13 cellular contexts compared by ENCODE assay signal in genomic region chr1:243791586-243792267, GRCh38. TPM values are rescaled to one million over a fixed set of nuclear protein-coding genes. Genes with fewer than 3 reads are reported as not detected.
DNase-seq lines count a peak whose midpoint lies in the region; ATAC-seq, FAIRE-seq and TF ChIP-seq lines count a peak whose summit lies in the region.
"Had no signal": no experiment of that assay in that cellular context is flagged by ENCODE, and none has a peak within 500 bp of the region (broad histone marks: within the 10 kb centered on the region; RNA-seq: fewer than 3 reads in every experiment).

No MANE protein-coding gene starts in this region.

- WGBS in liver = 58% methylated on average over 4 of the region's 4 CpGs
- WGBS in HepG2 (ENCODE audit: low lambda C conversion rate) = 19% methylated on average over 4 of the region's 4 CpGs
- 38% methylated on average over 4 of the region's 4 CpGs for WGBS in right cardiac atrium

- H3F3A ChIP-seq in PC-9 (ENCODE audit: insufficient read depth, low read depth) = peaks cover 8% of the 10 kb centered on the region; the same call in 1 of the 2 replicates

- H3K9me2 ChIP-seq in PC-9 (ENCODE audit: insufficient read depth) = no peaks in the 10 kb centered on the region

- H3K27me3 ChIP-seq in liver (ENCODE audit: control insufficient read depth in 4 of 4, insufficient read depth in 4 of 4, low read length in 3 of 4) (no peaks in the 10 kb centered on the region), HepG2 (ENCODE audit: control insufficient read depth in 1 of 2, insufficient read depth in 2 of 2, low read length in 2 of 2) (no peaks in the 10 kb centered on the region), right cardiac atrium (ENCODE audit: control insufficient read depth, insufficient read depth) (no peaks in the 10 kb centered on the region), PC-9 (ENCODE audit: insufficient read depth, low read depth) (no peaks in the 10 kb centered on the region)

- TF ChIP-seq CTCF in liver (IDR thresholded peaks at IDR 0.05; ENCODE audit: low read depth, low read length, missing input control) = no peak
- TF ChIP-seq CTCF in HepG2 (CRISPR knock-in tag; IDR thresholded peaks at IDR 0.05) = no peak
- no peak for TF ChIP-seq CTCF in PC-9 (conservative IDR thresholded peaks at IDR 0.05)

- in situ Hi-C loops in HepG2 (cut with HindIII; ENCODE audit: extremely low pct_ligation_motif_present, low pct_unique_long_range_greater_than_20kb) = no loop called here

- H4K20me1 ChIP-seq in HepG2 (ENCODE audit: insufficient read depth, low read length) = no peaks in the 10 kb centered on the region
- no peaks in the 10 kb centered on the region; the same call in 1 of the 2 replicates for H4K20me1 ChIP-seq in PC-9 (ENCODE audit: insufficient read depth)

- H3K9ac ChIP-seq in liver (ENCODE audit: low read depth in 1 of 2, low read length in 2 of 2) (no peak overlapping the region), HepG2 (ENCODE audit: insufficient read depth, low read depth, low read length) (no peak overlapping the region)

- DNase-seq in HepG2 (ENCODE audit: low spot score) (no peak), right cardiac atrium (peak in 2 of 3 donors; percentile 15 to 65), renal cortical epithelial cell (ENCODE audit: low read depth) (peak; percentile 36), mucosa of gallbladder (ENCODE audit: low spot score) (no peak), PC-9 (no peak)
- DNase-seq in stimulated activated CD4-positive, alpha-beta T cell treated with anti-CD3 and anti-CD28 coated beads, Interleukin-2, amount 100 ng/mL, for 48 hours = no peak
- DNase-seq: activated T-cell treated with anti-CD3 and anti-CD28 coated beads, Interleukin-2, amount 50 U/mL, for 1 hour; Caco-2; effector memory CD4-positive, alpha-beta T cell; retina had no signal

- H2AFZ ChIP-seq in HepG2 (ENCODE audit: low read length) (no peak overlapping the region), PC-9 (no peak overlapping the region)

- BruUV-seq in HepG2 (replicated peaks; lab: Mats Ljungman, UMichigan) (no TSS peak), PC-9 (replicated peaks; lab: Mats Ljungman, UMichigan) (no TSS peak)

- TF ChIP-seq POLR2A in HepG2 (IDR thresholded peaks at IDR 0.05; ENCODE audit: insufficient read depth in 1 of 2, low read depth in 2 of 2, low read length in 2 of 2) = no peak

- peaks cover 0 to 1% (median 0%) of the 10 kb centered on the region in 4 donors for H3K4me1 ChIP-seq in liver (ENCODE audit: control insufficient read depth in 4 of 4, insufficient read depth in 4 of 4, low read length in 3 of 4)
- no peaks in the 10 kb centered on the region for H3K4me1 ChIP-seq in HepG2 (ENCODE audit: insufficient read depth, low read length)
- peaks cover 12% of the 10 kb centered on the region for H3K4me1 ChIP-seq in right cardiac atrium (ENCODE audit: control insufficient read depth, insufficient read depth, low read length)
- peaks cover 29% of the 10 kb centered on the region for H3K4me1 ChIP-seq in PC-9 (replicated peaks; ENCODE audit: insufficient read depth)

- ATAC-seq in HepG2 = no peak
- ATAC-seq in right cardiac atrium = peak; percentile 82 to 87
- no peak for ATAC-seq in GM18517 (IDR thresholded peaks at IDR 0.05; ENCODE audit: unreplicated experiment)
- ATAC-seq: SK-N-SH treated with all-trans-retinoic acid at 6 μM for 48 hours had no signal

- H3K36me3 ChIP-seq in liver (ENCODE audit: control insufficient read depth in 4 of 4, insufficient read depth in 3 of 4, low read depth in 1 of 4, low read length in 3 of 4) = no peaks in the 10 kb centered on the region
- no peaks in the 10 kb centered on the region for H3K36me3 ChIP-seq in HepG2 (replicated peaks in 1 of 2; ENCODE audit: control insufficient read depth in 1 of 2, insufficient read depth in 2 of 2, low read length in 2 of 2)
- H3K36me3 ChIP-seq in PC-9 (ENCODE audit: low read depth) = 0 out of 2 replicates have a peak, but pooled peaks cover 5% of the 10 kb centered on the region

- CTCF ChIA-PET in HepG2 (lab: Yijun Ruan, JAX; ENCODE audit: low intra/inter-chr PET ratio, low total read pairs) = no interaction called here
- CTCF ChIA-PET in PC-9 (lab: Charles Lee) = interaction anchor here (0.6 kb wide), 2 partner anchors 10 to 623 kb away, joined by 3 read pairs; no protein-coding TSS in a partner anchor

- no peak for FAIRE-seq in HepG2 (lab: Jason Lieb, UNC)

- TF ChIP-seq RAD21 in liver (IDR thresholded peaks at IDR 0.05) (no peak), HepG2 (CRISPR knock-in tag; IDR thresholded peaks at IDR 0.05) (no peak)

- H3K9me3 ChIP-seq in liver (ENCODE audit: control insufficient read depth in 4 of 4, low read length in 3 of 4) = no peaks in the 10 kb centered on the region
- H3K9me3 ChIP-seq in HepG2 (ENCODE audit: low read length) = no peaks in the 10 kb centered on the region
- no peaks in the 10 kb centered on the region for H3K9me3 ChIP-seq in right cardiac atrium (ENCODE audit: control insufficient read depth, low read length)
- H3K9me3 ChIP-seq in PC-9 (ENCODE audit: insufficient read depth, low read depth) = no peaks in the 10 kb centered on the region
- H3K9me3 ChIP-seq: Caco-2 had no signal

- H3K4me2 ChIP-seq in HepG2 (ENCODE audit: low read depth, low read length) = no peak overlapping the region
- no peak overlapping the region for H3K4me2 ChIP-seq in PC-9

- POLR2A ChIA-PET in HepG2 (lab: Yijun Ruan, JAX) = no interaction called here
- POLR2A ChIA-PET in PC-9 (lab: Charles Lee; ENCODE audit: unreplicated experiment) = interaction anchor here (0.6 to 0.7 kb wide), 3 partner anchors 9 to 481 kb away, joined by 3 to 9 read pairs (median 5); no protein-coding TSS in a partner anchor

- H3K4me3 ChIP-seq in liver (ENCODE audit: low read depth in 1 of 3, low read length in 3 of 3) = no peak overlapping the region
- no peak overlapping the region for H3K4me3 ChIP-seq in HepG2 (replicated peaks in 1 of 3; ENCODE audit: insufficient read depth in 1 of 3, low read depth in 2 of 3, low read length in 3 of 3)
- H3K4me3 ChIP-seq in right cardiac atrium (ENCODE audit: low read length) = no peak overlapping the region
- no peak overlapping the region for H3K4me3 ChIP-seq in PC-9

- intact Hi-C loops in HepG2 (cut with micrococcal nuclease; ENCODE audit: unreplicated experiment) = no loop called here
- intact Hi-C loops in right cardiac atrium (cut with DNase I) = loop anchor here in 1 of 4 donors (10.0 kb wide), 1 partner anchor 53 kb away; no protein-coding TSS in a partner anchor
- intact Hi-C loops in PC-9 (cut with micrococcal nuclease; ENCODE audit: unreplicated experiment) = no loop called here

- TF ChIP-seq EP300 in HepG2 (IDR thresholded peaks at IDR 0.05; ENCODE audit: low read depth in 2 of 2, low read length in 2 of 2) = no peak
- TF ChIP-seq EP300 in HepG2 (CRISPR knock-in tag; IDR thresholded peaks at IDR 0.05; ENCODE audit: borderline replicate concordance) = no peak

- H3K79me2 ChIP-seq in HepG2 (ENCODE audit: insufficient read depth, low read length) (no peaks in the 10 kb centered on the region), PC-9 (ENCODE audit: low read depth) (peaks cover 70% of the 10 kb centered on the region)

- H3K27ac ChIP-seq in liver (ENCODE audit: low read depth in 1 of 2, low read length in 2 of 2) (no peak overlapping the region), HepG2 (ENCODE audit: extremely low read length, insufficient read depth, low read length) (no peak overlapping the region), right cardiac atrium (ENCODE audit: low read length) (no peak overlapping the region), PC-9 (no peak overlapping the region)

TF ChIP-seq in HepG2, 621 proteins besides CTCF, POLR2A, EP300 and RAD21 (continues in another document):
- TF ChIP-seq ZNF513 (CRISPR knock-in tag; conservative IDR thresholded peaks at IDR 0.05) (no peak), ZSCAN20 (CRISPR knock-in tag; IDR thresholded peaks at IDR 0.05; ENCODE audit: borderline replicate concordance) (no peak)

RNA-seq across cellular contexts. Expression of gene AKT3, which starts 58.3 kb away (rescaled TPM):
- 1 to 10 TPM; 3.2 to 7.6 TPM for total RNA-seq in liver
- 1 to 10 TPM; 1.7 to 2.4 TPM for polyA plus RNA-seq in liver
- 0.07 and 0.22 TPM in 2 replicates for total RNA-seq in HepG2 (2016; rRNA removed; fragmentation: Illumina TruSeq; extraction: Trizol)
- 0.18 and 0.61 TPM in 2 replicates for total RNA-seq in HepG2 (2016; cell fraction: cytosol; rRNA removed; fragmentation: Illumina TruSeq; extraction: Trizol; ENCODE audit: low read depth)
- 0.13 and 0.15 TPM in 2 replicates for total RNA-seq in HepG2 (2016; cell fraction: insoluble cytoplasmic fraction; rRNA removed; fragmentation: Illumina TruSeq; extraction: Trizol)
- total RNA-seq in HepG2 (2016; cell fraction: membrane; rRNA removed; fragmentation: Illumina TruSeq; extraction: Trizol) = 0.19 and 0.21 TPM in 2 replicates
- total RNA-seq in HepG2 (2016; cell fraction: nucleus; rRNA removed; fragmentation: Illumina TruSeq; extraction: Trizol) = 0.25 and 0.28 TPM in 2 replicates
- 0.04 and 0.07 TPM in 2 replicates for polyA plus RNA-seq in HepG2 (2011; rRNA removed)
- 0.01 and 0.04 TPM in 2 replicates for polyA plus RNA-seq in HepG2 (2011; cell fraction: cytosol; rRNA removed)
- 0.06 and 0.07 TPM in 2 replicates for polyA plus RNA-seq in HepG2 (2011; cell fraction: nucleus; rRNA removed)
- polyA plus RNA-seq in HepG2 (2012) = 0.08 and 0.12 TPM in 2 replicates
- polyA plus RNA-seq in HepG2 (2016; cell fraction: cytosol; fragmentation: Illumina TruSeq; extraction: Trizol; ENCODE audit: low read depth) = not detected in 2 replicates
- polyA plus RNA-seq in HepG2 (2016; cell fraction: insoluble cytoplasmic fraction; fragmentation: Illumina TruSeq; extraction: Trizol; ENCODE audit: low read depth) = 0.30 TPM in 1 of 2 replicates, not detected in the other
- polyA plus RNA-seq in HepG2 (2016; cell fraction: membrane; fragmentation: Illumina TruSeq; extraction: Trizol; ENCODE audit: low read depth) = not detected in 2 replicates
- 0.13 TPM in 1 of 2 replicates, not detected in the other for polyA plus RNA-seq in HepG2 (2016; cell fraction: nucleus; fragmentation: Illumina TruSeq; extraction: Trizol; ENCODE audit: insufficient read depth, low read depth)
- 0.06 and 0.26 TPM in 2 replicates for polyA minus RNA-seq in HepG2 (2011; rRNA and poly(A)+ RNA removed; ENCODE audit: low replicate concordance)
- 0.20 TPM in 1 of 2 replicates, not detected in the other for polyA minus RNA-seq in HepG2 (2011; cell fraction: cytosol; rRNA and poly(A)+ RNA removed)
- 0.26 and 0.75 TPM in 2 replicates for polyA minus RNA-seq in HepG2 (2011; cell fraction: nucleus; rRNA and poly(A)+ RNA removed)
- 10 to 100 TPM; 37.0 to 61.2 (median 52.5) TPM for total RNA-seq in right cardiac atrium
- 8.4 TPM for polyA plus RNA-seq in right cardiac atrium
- 32.3 and 53.2 TPM in 2 replicates for total RNA-seq in renal cortical epithelial cell
- 35.0 TPM for total RNA-seq in mucosa of gallbladder
- 105 and 133 TPM in 2 replicates for total RNA-seq in PC-9 (2021)

Comparison
In these comparisons a context has a peak if more than half of its experiments do, and no peak if none do; other contexts are left out.
1. ATAC-seq: peak in right cardiac atrium (2 of 2); none in HepG2 (single experiment) and GM18517 (single experiment).
2. DNase-seq: peak in right cardiac atrium (2 of 3) and renal cortical epithelial cell (single experiment); none in HepG2 (single experiment), mucosa of gallbladder (single experiment), PC-9 (0 of 2) and stimulated activated CD4-positive, alpha-beta T cell treated with anti-CD3 and anti-CD28 coated beads, Interleukin-2, amount 100 ng/mL, for 48 hours (0 of 2).